ENCODE assay signal across 14 cellular contexts in the genomic region with DNA sequence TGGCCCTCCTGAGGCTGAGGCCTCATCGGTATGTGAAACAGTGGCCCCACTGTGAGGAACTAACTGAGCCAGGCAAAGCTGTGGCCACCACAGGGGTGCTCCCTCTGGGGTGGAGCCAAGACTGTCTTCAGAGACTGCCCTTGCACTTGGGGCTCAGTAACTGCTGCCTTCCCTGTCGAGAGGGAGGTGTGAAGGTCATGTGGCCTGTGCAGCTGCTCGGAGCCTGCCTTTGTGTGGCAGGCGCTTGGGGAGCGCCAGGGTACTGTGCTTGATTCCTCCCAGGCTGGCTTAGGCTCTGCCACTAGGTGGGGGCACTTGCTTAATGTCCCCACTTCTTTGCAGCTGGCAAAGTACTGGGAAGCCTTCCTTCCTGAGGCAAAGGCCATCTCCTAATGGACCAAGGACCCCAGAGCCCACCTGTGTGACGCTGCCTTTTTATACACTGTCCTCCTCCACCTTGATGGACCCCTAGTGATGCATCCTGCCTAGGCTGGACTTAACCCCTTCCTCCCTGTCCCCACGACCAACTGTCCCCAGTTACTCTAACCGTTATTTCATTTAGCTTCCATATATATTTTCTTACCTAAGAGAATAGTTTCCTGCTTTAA. TPM values are rescaled to one million over a fixed set of nuclear protein-coding genes. Genes with fewer than 3 reads are reported as not detected.
DNase-seq lines count a peak whose midpoint lies in the region; ATAC-seq, FAIRE-seq and TF ChIP-seq lines count a peak whose summit lies in the region.
"Had no signal": no experiment of that assay in that cellular context is flagged by ENCODE, and none has a peak within 500 bp of the region (broad histone marks: within the 10 kb centered on the region; RNA-seq: fewer than 3 reads in every experiment).

No MANE protein-coding gene starts in this region.

- H3K79me2 ChIP-seq in GM12878 (ENCODE audit: control insufficient read depth, insufficient read depth, low read length) = no peaks in the 10 kb centered on the region

- H4K20me1 ChIP-seq in GM12878 (ENCODE audit: control insufficient read depth, insufficient read depth) = no peaks in the 10 kb centered on the region

- no peak for FAIRE-seq in GM12878 (lab: Jason Lieb, UNC)

- 58% methylated on average over 8 of the region's 8 CpGs for WGBS in GM12878 (ENCODE audit: insufficient coverage, insufficient replicate concordance, low lambda C conversion rate, missing lambda C conversion rate)
- 84% methylated on average over 4 to 8 of the region's 8 CpGs for WGBS in thyroid gland, 2 donors
- WGBS in esophagus muscularis mucosa = 66% methylated on average over 6 of the region's 8 CpGs

- RAD21 ChIA-PET in GM12878 (lab: Charles Lee; ENCODE audit: unreplicated experiment) = interaction anchor here (1.0 to 1.4 kb wide), 2 partner anchors 16 kb away, joined by 3 to 6 read pairs; no protein-coding TSS in a partner anchor

- H3K4me1 ChIP-seq in GM12878 (ENCODE audit: control insufficient read depth, insufficient read depth, low read length) = no peaks in the 10 kb centered on the region; the same call in 1 of the 2 replicates
- peaks cover 21 to 26% of the 10 kb centered on the region in 2 donors for H3K4me1 ChIP-seq in thyroid gland
- H3K4me1 ChIP-seq in esophagus muscularis mucosa = peaks cover 0 to 9% (median 3%) of the 10 kb centered on the region in 4 donors

- TF ChIP-seq EP300 in GM12878 (IDR thresholded peaks at IDR 0.05; ENCODE audit: borderline replicate concordance in 1 of 2, control insufficient read depth in 1 of 2, low read depth in 2 of 2, low read length in 2 of 2) (no peak), esophagus muscularis mucosa (IDR thresholded peaks at IDR 0.05) (no peak)

- no peak overlapping the region for H3K27ac ChIP-seq in GM12878 (ENCODE audit: control insufficient read depth, insufficient read depth)
- peak overlapping the region in 2 of 3 donors; percentile 7 to 29 for H3K27ac ChIP-seq in thyroid gland
- H3K27ac ChIP-seq in esophagus muscularis mucosa (replicated peaks in 1 of 4) = no peak overlapping the region

- no peak for DNase-seq in activated naive CD4-positive, alpha-beta T cell treated with anti-CD3 and anti-CD28 coated beads, Interleukin-2, amount 50 U/mL, for 72 hours (ENCODE audit: low spot score in 2 of 2)
- no peak for DNase-seq in activated naive CD4-positive, alpha-beta T cell treated with anti-CD3 and anti-CD28 coated beads, Interleukin-2, amount 10 ng/mL, durations not matched to agents 7 days and 5 days
- no peak for DNase-seq in GM12878 (ENCODE audit: low read depth, low spot score)
- DNase-seq in left colon = no peak
- no peak for DNase-seq in thyroid gland
- no peak for DNase-seq in esophagus muscularis mucosa (ENCODE audit: extremely low spot score)
- DNase-seq in NCI-H2227 (lab: John Stamatoyannopoulos, UW; ENCODE audit: unreplicated experiment) = no peak
- no peak for DNase-seq in activated CD4-positive, alpha-beta T cell treated with anti-CD3 and anti-CD28 coated beads for 48 hours
- DNase-seq: ACHN; activated CD4-positive, CD25-positive, alpha-beta regulatory T cell treated with anti-CD3 and anti-CD28 coated beads, Interleukin-2, amount 50 U/mL, for 72 hours; activated gamma-delta T cell; KG1; NCI-H446 treated with DMSO at 0.1 percent for 48 hours; SIG-M5 had no signal

- no peak overlapping the region for H3K4me3 Mint-ChIP-seq in activated naive CD4-positive, alpha-beta T cell treated with anti-CD3 and anti-CD28 coated beads, Interleukin-2, amount 10 ng/mL, durations not matched to agents 7 days and 5 days

- SMC1A ChIA-PET in GM12878 (lab: Charles Lee; ENCODE audit: uncharacterized antibody, unreplicated experiment) = interaction anchor here (1.4 to 1.5 kb wide), 2 partner anchors 12 to 16 kb away, joined by 4 read pairs; no protein-coding TSS in a partner anchor

- no peak overlapping the region for H3K4me3 ChIP-seq in GM12878
- no peak overlapping the region for H3K4me3 ChIP-seq in thyroid gland (replicated peaks in 1 of 3)
- no peak overlapping the region for H3K4me3 ChIP-seq in esophagus muscularis mucosa

- peak in 1 of 3 experiments; percentile 33; a peak in 2 of 6 replicates for TF ChIP-seq CTCF in GM12878 (IDR thresholded peaks at IDR 0.05 in 2 of 3, conservative IDR thresholded peaks at IDR 0.05 in 1 of 3; ENCODE audit: control insufficient read depth in 2 of 3, extremely low read depth in 1 of 3, insufficient read depth in 1 of 3, low read depth in 3 of 3, low read length in 3 of 3)
- no peak for TF ChIP-seq CTCF in thyroid gland (IDR thresholded peaks at IDR 0.05)
- TF ChIP-seq CTCF in esophagus muscularis mucosa (IDR thresholded peaks at IDR 0.05) = no peak

- intact Hi-C loops in GM12878 (cut with micrococcal nuclease; ENCODE audit: unreplicated experiment) = no loop called here
- intact Hi-C loops in left colon (cut with DNase I, micrococcal nuclease) = no loop called here
- intact Hi-C loops in thyroid gland (cut with DNase I) = no loop called here
- intact Hi-C loops in esophagus muscularis mucosa (cut with DNase I) = no loop called here

- BruUV-seq in GM12878 (replicated peaks; lab: Mats Ljungman, UMichigan) = no TSS peak

- H3K9me3 ChIP-seq in GM12878 (replicated peaks; ENCODE audit: control insufficient read depth, insufficient read depth, low read length) = no peaks in the 10 kb centered on the region
- no peaks in the 10 kb centered on the region for H3K9me3 ChIP-seq in thyroid gland
- no peaks in the 10 kb centered on the region for H3K9me3 ChIP-seq in esophagus muscularis mucosa

- H2AFZ ChIP-seq in GM12878 (ENCODE audit: control insufficient read depth, low read depth, low read length) = no peak overlapping the region

- 0 out of 2 replicates have a peak, but pooled peaks have one; percentile 12 for TF ChIP-seq RAD21 in GM12878 (IDR thresholded peaks at IDR 0.05; ENCODE audit: insufficient read depth, low read depth, low read length)

- H3K4me1 Mint-ChIP-seq in activated naive CD4-positive, alpha-beta T cell treated with anti-CD3 and anti-CD28 coated beads, Interleukin-2, amount 10 ng/mL, durations not matched to agents 7 days and 5 days = no peaks in the 10 kb centered on the region

- H3K27ac Mint-ChIP-seq in activated naive CD4-positive, alpha-beta T cell treated with anti-CD3 and anti-CD28 coated beads, Interleukin-2, amount 50 U/mL, for 72 hours = peak overlapping the region; percentile 41 to 68
- H3K27ac Mint-ChIP-seq in activated naive CD4-positive, alpha-beta T cell treated with anti-CD3 and anti-CD28 coated beads, Interleukin-2, amount 10 ng/mL, durations not matched to agents 7 days and 5 days = no peak overlapping the region

- POLR2A ChIA-PET in GM12878 (lab: Charles Lee) = interaction anchor here (1.5 kb wide), 1 partner anchor 13 kb away, joined by 5 read pairs; no protein-coding TSS in a partner anchor

- H3K27me3 ChIP-seq in GM12878 (replicated peaks in 1 of 2; ENCODE audit: control insufficient read depth in 2 of 2, insufficient read depth in 2 of 2, low read length in 1 of 2) (no peaks in the 10 kb centered on the region), thyroid gland (no peaks in the 10 kb centered on the region), esophagus muscularis mucosa (no peaks in the 10 kb centered on the region)

- no peaks in the 10 kb centered on the region for H3K9me3 Mint-ChIP-seq in activated naive CD4-positive, alpha-beta T cell treated with anti-CD3 and anti-CD28 coated beads, Interleukin-2, amount 50 U/mL, for 72 hours
- H3K9me3 Mint-ChIP-seq in activated naive CD4-positive, alpha-beta T cell treated with anti-CD3 and anti-CD28 coated beads, Interleukin-2, amount 10 ng/mL, durations not matched to agents 7 days and 5 days = no peaks in the 10 kb centered on the region

- in situ Hi-C loops in GM12878 (cut with MboI) = no loop called here

- no peak for ATAC-seq in activated naive CD4-positive, alpha-beta T cell treated with anti-CD3 and anti-CD28 coated beads, Interleukin-2, amount 50 U/mL, for 72 hours
- ATAC-seq in GM12878 = peak; percentile 80
- peak; percentile 23 for ATAC-seq in left colon

- H3K4me2 ChIP-seq in GM12878 (ENCODE audit: control insufficient read depth, insufficient read depth) = no peak overlapping the region

- CTCF ChIA-PET in activated naive CD4-positive, alpha-beta T cell treated with anti-CD3 and anti-CD28 coated beads, Interleukin-2, amount 10 ng/mL, durations not matched to agents 7 days and 5 days (lab: Charles Lee) = no interaction called here
- CTCF ChIA-PET in GM12878 (lab: Yijun Ruan, JAX) = interaction anchor here (1.1 to 2.5 kb wide), 4 partner anchors 10 to 26 kb away, joined by 3 to 24 read pairs (median 6); partner anchors contain the start of gene PPIB

- peaks cover 31 to 35% of the 10 kb centered on the region in 2 experiments for H3K36me3 ChIP-seq in GM12878 (ENCODE audit: control insufficient read depth in 2 of 2, insufficient read depth in 2 of 2, low read length in 1 of 2)
- peaks cover 52 to 55% of the 10 kb centered on the region in 2 donors for H3K36me3 ChIP-seq in thyroid gland
- H3K36me3 ChIP-seq in esophagus muscularis mucosa = peaks cover 59 to 87% (median 80%) of the 10 kb centered on the region in 4 donors

- H3K9ac ChIP-seq in GM12878 (ENCODE audit: control insufficient read depth, insufficient read depth, low read length) = no peak overlapping the region

- peaks cover 0 to 11% of the 10 kb centered on the region in 2 donors for H3K36me3 Mint-ChIP-seq in activated naive CD4-positive, alpha-beta T cell treated with anti-CD3 and anti-CD28 coated beads, Interleukin-2, amount 50 U/mL, for 72 hours
- peaks cover 40% of the 10 kb centered on the region for H3K36me3 Mint-ChIP-seq in activated naive CD4-positive, alpha-beta T cell treated with anti-CD3 and anti-CD28 coated beads, Interleukin-2, amount 10 ng/mL, durations not matched to agents 7 days and 5 days

- no peaks in the 10 kb centered on the region for H3K27me3 Mint-ChIP-seq in activated naive CD4-positive, alpha-beta T cell treated with anti-CD3 and anti-CD28 coated beads, Interleukin-2, amount 10 ng/mL, durations not matched to agents 7 days and 5 days

- TF ChIP-seq POLR2A in GM12878 (IDR thresholded peaks at IDR 0.05; ENCODE audit: low read depth, low read length) (no peak), thyroid gland (IDR thresholded peaks at IDR 0.05) (no peak), esophagus muscularis mucosa (IDR thresholded peaks at IDR 0.05; ENCODE audit: low read depth) (no peak)

RNA-seq across cellular contexts. Expression of gene SNX22, which starts 14.2 kb away (rescaled TPM):
- 1 to 10 TPM in 1 of 2 donors, under 1 TPM in 1; 0.16 to 1.7 TPM for total RNA-seq in activated naive CD4-positive, alpha-beta T cell treated with anti-CD3 and anti-CD28 coated beads, Interleukin-2, amount 50 U/mL, for 72 hours
- 19.1 and 22.5 TPM in 2 replicates for total RNA-seq in GM12878 (2013; cell fraction: nucleolus; rRNA removed)
- 23.2 and 25.7 TPM in 2 replicates for total RNA-seq in GM12878 (2014; rRNA removed)
- 11.1 and 12.2 TPM in 2 replicates for total RNA-seq in GM12878 (2014; rRNA removed; fragmentation: Illumina TruSeq; extraction: Trizol)
- 23.2 and 26.1 TPM in 2 replicates for total RNA-seq in GM12878 (2021)
- 3.8 TPM for polyA plus RNA-seq in GM12878 (2011; ENCODE audit: low read depth)
- polyA plus RNA-seq in GM12878 (2011; rRNA removed) = 3.2 and 4.4 TPM in 2 replicates
- polyA plus RNA-seq in GM12878 (2011; cell fraction: cytosol; rRNA removed) = 8.4 and 9.9 TPM in 2 replicates
- 40.5 and 42.5 TPM in 2 replicates for polyA plus RNA-seq in GM12878 (2011; cell fraction: nucleus; rRNA removed)
- 7.4 and 8.1 TPM in 2 replicates for polyA plus RNA-seq in GM12878 (2012)
- 6.6 and 10.4 TPM in 2 replicates for polyA plus RNA-seq in GM12878 (2014; fragmentation: Illumina TruSeq; extraction: Trizol)
- polyA plus RNA-seq in GM12878 (2014; fragmentation: Nextera tagmentation; extraction: Ambion mirVana) = 1 to 10 TPM; 6.3 to 6.8 TPM
- polyA plus RNA-seq in GM12878 (2014; rRNA removed) = 26.1 and 29.0 TPM in 2 replicates
- 1 to 10 TPM; 6.4 to 6.9 TPM for polyA plus RNA-seq in GM12878 (2016; fragmentation: Nextera tagmentation; extraction: Ambion mirVana)
- polyA minus RNA-seq in GM12878 (2011; rRNA and poly(A)+ RNA removed) = 6.1 and 10.1 TPM in 2 replicates
- 1.6 and 2.0 TPM in 2 replicates for polyA minus RNA-seq in GM12878 (2011; cell fraction: cytosol; rRNA and poly(A)+ RNA removed)
- 13.7 and 25.9 TPM in 2 replicates for polyA minus RNA-seq in GM12878 (2011; cell fraction: nucleus; rRNA and poly(A)+ RNA removed)
- total RNA-seq in left colon = under 1 TPM; 0.34 to 0.73 TPM
- 100 to 1,000 TPM; 102 to 241 (median 123) TPM for total RNA-seq in thyroid gland
- total RNA-seq in esophagus muscularis mucosa = under 1 TPM in 3 of 4 donors, not detected in 1; 0.19 to 0.42 (median 0.33) TPM

RNA-seq across cellular contexts. Expression of gene PPIB, which starts 25.5 kb away (rescaled TPM):
- total RNA-seq in activated naive CD4-positive, alpha-beta T cell treated with anti-CD3 and anti-CD28 coated beads, Interleukin-2, amount 50 U/mL, for 72 hours = 100 to 1,000 TPM; 167 to 264 TPM
- total RNA-seq in GM12878 (2013; cell fraction: nucleolus; rRNA removed) = 92.7 and 97.9 TPM in 2 replicates
- total RNA-seq in GM12878 (2014; rRNA removed) (336 and 349 TPM in 2 replicates), GM12878 (2014; rRNA removed; fragmentation: Illumina TruSeq; extraction: Trizol) (401 and 446 TPM in 2 replicates), GM12878 (2021) (404 and 424 TPM in 2 replicates), left colon (100 to 1,000 TPM; 284 to 324 TPM), thyroid gland (1,000 to 10,000 TPM; 1,046 to 3,819 (median 1,394) TPM), esophagus muscularis mucosa (100 to 1,000 TPM; 110 to 227 (median 214) TPM)
- polyA plus RNA-seq in GM12878 (2011; ENCODE audit: low read depth) = 388 TPM
- polyA plus RNA-seq in GM12878 (2011; rRNA removed) (281 and 344 TPM in 2 replicates), GM12878 (2014; fragmentation: Illumina TruSeq; extraction: Trizol) (284 and 570 TPM in 2 replicates), GM12878 (2014; fragmentation: Nextera tagmentation; extraction: Ambion mirVana) (100 to 1,000 TPM; 831 to 858 TPM), GM12878 (2014; rRNA removed) (393 and 399 TPM in 2 replicates), GM12878 (2016; fragmentation: Nextera tagmentation; extraction: Ambion mirVana) (100 to 1,000 TPM; 915 to 936 TPM)
- 359 and 447 TPM in 2 replicates for polyA plus RNA-seq in GM12878 (2011; cell fraction: cytosol; rRNA removed)
- 184 and 201 TPM in 2 replicates for polyA plus RNA-seq in GM12878 (2011; cell fraction: nucleus; rRNA removed)
- 477 and 571 TPM in 2 replicates for polyA plus RNA-seq in GM12878 (2012)
- polyA minus RNA-seq in GM12878 (2011; rRNA and poly(A)+ RNA removed) = 248 and 256 TPM in 2 replicates
- polyA minus RNA-seq in GM12878 (2011; cell fraction: cytosol; rRNA and poly(A)+ RNA removed) = 100 and 121 TPM in 2 replicates
- 23.7 and 44.3 TPM in 2 replicates for polyA minus RNA-seq in GM12878 (2011; cell fraction: nucleus; rRNA and poly(A)+ RNA removed)

RNA-seq across cellular contexts. Expression of gene SNX1, which starts 41.5 kb away (rescaled TPM):
- total RNA-seq in activated naive CD4-positive, alpha-beta T cell treated with anti-CD3 and anti-CD28 coated beads, Interleukin-2, amount 50 U/mL, for 72 hours = 100 to 1,000 TPM in 1 of 2 donors, 10 to 100 TPM in 1; 58.8 to 128 TPM
- total RNA-seq in GM12878 (2013; cell fraction: nucleolus; rRNA removed) = 73.0 and 74.8 TPM in 2 replicates
- total RNA-seq in GM12878 (2014; rRNA removed) (31.7 and 47.7 TPM in 2 replicates), GM12878 (2014; rRNA removed; fragmentation: Illumina TruSeq; extraction: Trizol) (60.4 and 62.5 TPM in 2 replicates), GM12878 (2021) (107 and 115 TPM in 2 replicates), left colon (100 to 1,000 TPM; 103 to 110 TPM), thyroid gland (100 to 1,000 TPM; 184 to 348 (median 211) TPM), esophagus muscularis mucosa (10 to 100 TPM; 79.4 to 93.0 (median 87.5) TPM)
- polyA plus RNA-seq in GM12878 (2011; ENCODE audit: low read depth) = 35.5 TPM
- polyA plus RNA-seq in GM12878 (2011; rRNA removed) (97.7 and 107 TPM in 2 replicates), GM12878 (2014; fragmentation: Illumina TruSeq; extraction: Trizol) (92.2 and 97.0 TPM in 2 replicates), GM12878 (2014; fragmentation: Nextera tagmentation; extraction: Ambion mirVana) (10 to 100 TPM; 17.8 to 32.3 TPM), GM12878 (2014; rRNA removed) (79.8 and 95.7 TPM in 2 replicates), GM12878 (2016; fragmentation: Nextera tagmentation; extraction: Ambion mirVana) (100 to 1,000 TPM; 113 TPM)
- polyA plus RNA-seq in GM12878 (2011; cell fraction: cytosol; rRNA removed) = 86.6 and 101 TPM in 2 replicates
- polyA plus RNA-seq in GM12878 (2011; cell fraction: nucleus; rRNA removed) = 133 and 168 TPM in 2 replicates
- polyA plus RNA-seq in GM12878 (2012) = 58.2 and 60.8 TPM in 2 replicates
- polyA minus RNA-seq in GM12878 (2011; rRNA and poly(A)+ RNA removed) = 70.5 and 78.2 TPM in 2 replicates
- polyA minus RNA-seq in GM12878 (2011; cell fraction: cytosol; rRNA and poly(A)+ RNA removed) = 24.1 and 30.9 TPM in 2 replicates
- 29.1 and 41.5 TPM in 2 replicates for polyA minus RNA-seq in GM12878 (2011; cell fraction: nucleus; rRNA and poly(A)+ RNA removed)

RNA-seq across cellular contexts. Expression of gene CIAO2A, which starts 43.7 kb away (rescaled TPM):
- 10 to 100 TPM; 77.9 to 95.4 TPM for total RNA-seq in activated naive CD4-positive, alpha-beta T cell treated with anti-CD3 and anti-CD28 coated beads, Interleukin-2, amount 50 U/mL, for 72 hours
- total RNA-seq in GM12878 (2013; cell fraction: nucleolus; rRNA removed) = 28.6 and 31.7 TPM in 2 replicates
- 169 and 200 TPM in 2 replicates for total RNA-seq in GM12878 (2014; rRNA removed)
- total RNA-seq in GM12878 (2014; rRNA removed; fragmentation: Illumina TruSeq; extraction: Trizol) = 159 and 160 TPM in 2 replicates
- 94.5 and 101 TPM in 2 replicates for total RNA-seq in GM12878 (2021)
- polyA plus RNA-seq in GM12878 (2011; ENCODE audit: low read depth) = 57.0 TPM
- 209 and 341 TPM in 2 replicates for polyA plus RNA-seq in GM12878 (2011; rRNA removed)
- polyA plus RNA-seq in GM12878 (2011; cell fraction: cytosol; rRNA removed) = 67.5 and 68.0 TPM in 2 replicates
- 38.7 and 42.2 TPM in 2 replicates for polyA plus RNA-seq in GM12878 (2011; cell fraction: nucleus; rRNA removed)
- polyA plus RNA-seq in GM12878 (2012) = 108 and 116 TPM in 2 replicates
- 132 and 138 TPM in 2 replicates for polyA plus RNA-seq in GM12878 (2014; fragmentation: Illumina TruSeq; extraction: Trizol)
- polyA plus RNA-seq in GM12878 (2014; fragmentation: Nextera tagmentation; extraction: Ambion mirVana) = 100 to 1,000 TPM; 264 to 303 TPM
- 164 and 198 TPM in 2 replicates for polyA plus RNA-seq in GM12878 (2014; rRNA removed)
- 100 to 1,000 TPM; 399 to 400 TPM for polyA plus RNA-seq in GM12878 (2016; fragmentation: Nextera tagmentation; extraction: Ambion mirVana)
- 15.3 and 17.4 TPM in 2 replicates for polyA minus RNA-seq in GM12878 (2011; rRNA and poly(A)+ RNA removed)
- 13.8 and 19.2 TPM in 2 replicates for polyA minus RNA-seq in GM12878 (2011; cell fraction: cytosol; rRNA and poly(A)+ RNA removed)
- polyA minus RNA-seq in GM12878 (2011; cell fraction: nucleus; rRNA and poly(A)+ RNA removed) = 7.9 and 11.5 TPM in 2 replicates
- total RNA-seq in left colon = 100 to 1,000 TPM in 1 of 2 donors, 10 to 100 TPM in 1; 86.5 to 106 TPM
- total RNA-seq in thyroid gland = 100 to 1,000 TPM; 104 to 144 (median 129) TPM
- total RNA-seq in esophagus muscularis mucosa = 10 to 100 TPM; 15.3 to 24.4 (median 20.4) TPM

Comparison
In these comparisons a context has a peak if more than half of its experiments do, and no peak if none do; other contexts are left out.
1. ATAC-seq: peak in GM12878 (single experiment) and left colon (single experiment); none in activated naive CD4-positive, alpha-beta T cell treated with anti-CD3 and anti-CD28 coated beads, Interleukin-2, amount 50 U/mL, for 72 hours (0 of 2).
2. H3K27ac ChIP-seq: peak in thyroid gland (2 of 3); none in GM12878 (single experiment) and esophagus muscularis mucosa (0 of 4).
3. RNA of gene SNX22, which starts 14.2 kb away (total RNA-seq): 102 to 241 TPM in thyroid gland and 11.1 to 26.1 TPM in GM12878; 0.16 to 1.7 TPM in activated naive CD4-positive, alpha-beta T cell treated with anti-CD3 and anti-CD28 coated beads, Interleukin-2, amount 50 U/mL, for 72 hours, 0.34 to 0.73 TPM in left colon and 0.19 to 0.42 TPM in esophagus muscularis mucosa; every median in the first group is over 4 times any median in the second.